ENCODE assay signal across 33 cellular contexts in genomic region chr12:102171951-102172350, GRCh38. TPM values are rescaled to one million over a fixed set of nuclear protein-coding genes. Genes with fewer than 3 reads are reported as not detected.
DNase-seq lines count a peak whose midpoint lies in the region; ATAC-seq and TF ChIP-seq lines count a peak whose summit lies in the region.
"Had no signal": no experiment of that assay in that cellular context is flagged by ENCODE, and none has a peak within 500 bp of the region (broad histone marks: within the 10 kb centered on the region; RNA-seq: fewer than 3 reads in every experiment).

No MANE protein-coding gene starts in this region.

- H3K27ac Mint-ChIP-seq in osteocyte (ENCODE audit: unreplicated experiment), result peak overlapping the region; percentile 77
- H3K27ac Mint-ChIP-seq: activated CD8-positive, alpha-beta T cell treated with anti-CD3 and anti-CD28 coated beads, Interleukin-2, amount 10 ng/mL, durations not matched to agents 7 days and 5 days; activated naive CD4-positive, alpha-beta T cell treated with anti-CD3 and anti-CD28 coated beads, Interleukin-2, amount 50 U/mL, for 24 hours; endodermal cell; H9; immature natural killer cell; stimulated activated naive CD8-positive, alpha-beta T cell treated with anti-CD3 and anti-CD28 coated beads, Interleukin-15, Interleukin-2, amounts not matched to agents 100 ng/mL and 50 ng/mL, for 24 hours; T-helper 2 cell treated with Interferon-gamma antibody and Interleukin-4, amounts not matched to agents 5 μg/mL and 100 μg/mL, for 36 hours had no signal

- no peak overlapping the region for H3K4me3 ChIP-seq in SK-N-MC
- H3K4me3 ChIP-seq: BLaER1 treated with 17β-estradiol and CSF1 and Interleukin-3, amounts not matched to agents 10 nM and 100 nM; cardiac muscle cell; esophagus muscularis mucosa; pancreas; right atrium auricular region; uterus had no signal

- H3K9ac ChIP-seq in SK-N-MC (ENCODE audit: insufficient read length), result no peak overlapping the region
- H3K9ac ChIP-seq: BLaER1 treated with 17β-estradiol and CSF1 and Interleukin-3, amounts not matched to agents 10 nM and 100 nM had no signal

- peak; percentile 8 for DNase-seq in ELR (ENCODE audit: low read depth)
- DNase-seq in SK-N-MC (ENCODE audit: low read depth, low spot score), result peak; percentile 12
- peak; percentile 2 for DNase-seq in fibroblast of gingiva (ENCODE audit: low read depth)
- no peak for DNase-seq in osteocyte (ENCODE audit: extremely low spot score, unreplicated experiment)
- DNase-seq: activated CD8-positive, alpha-beta T cell treated with anti-CD3 and anti-CD28 coated beads, Interleukin-2, amount 10 ng/mL, durations not matched to agents 7 days and 5 days; anterior cingulate cortex; cortex of kidney; DMS153; endodermal cell; H9; immature natural killer cell; KG1; left colon; NCI-H1417; NCI-H2029 treated with DMSO at 0.1 percent for 48 hours; NCI-H2227 treated with DMSO at 0.1 percent for 48 hours; pancreas; SHP77 treated with DMSO at 0.1 percent for 48 hours; stimulated activated CD4-positive, alpha-beta T cell treated with anti-CD3 and anti-CD28 coated beads, Interleukin-2, amount 100 ng/mL, for 24 hours; uterus had no signal

- H3K27ac ChIP-seq in SK-N-MC, result no peak overlapping the region
- H3K27ac ChIP-seq: BLaER1 treated with 17β-estradiol and CSF1 and Interleukin-3, amounts not matched to agents 10 nM and 100 nM; cardiac muscle cell; esophagus muscularis mucosa; HL-60; pancreas; uterus had no signal

- H3K4me1 Mint-ChIP-seq in osteocyte (ENCODE audit: unreplicated experiment), result peaks cover 18% of the 10 kb centered on the region
- H3K4me1 Mint-ChIP-seq: activated naive CD4-positive, alpha-beta T cell treated with anti-CD3 and anti-CD28 coated beads, Interleukin-2, amount 50 U/mL, for 24 hours; endodermal cell; H9; immature natural killer cell had no signal

- peaks cover 9% of the 10 kb centered on the region for H3K36me3 ChIP-seq in SK-N-MC (ENCODE audit: insufficient read depth, low read length)
- H3K36me3 ChIP-seq: cardiac muscle cell, esophagus muscularis mucosa, pancreas, right atrium auricular region, uterus had no signal

- H3K9me3 ChIP-seq in SK-N-MC (ENCODE audit: low read depth, low read length), result no peaks in the 10 kb centered on the region
- H3K9me3 ChIP-seq: BLaER1 treated with 17β-estradiol and CSF1 and Interleukin-3, amounts not matched to agents 10 nM and 100 nM; esophagus muscularis mucosa; pancreas; right atrium auricular region; uterus had no signal

- no peak overlapping the region for H3K4me3 Mint-ChIP-seq in osteocyte (ENCODE audit: unreplicated experiment)
- H3K4me3 Mint-ChIP-seq: activated CD8-positive, alpha-beta T cell treated with anti-CD3 and anti-CD28 coated beads, Interleukin-2, amount 10 ng/mL, durations not matched to agents 7 days and 5 days; activated naive CD4-positive, alpha-beta T cell treated with anti-CD3 and anti-CD28 coated beads, Interleukin-2, amount 50 U/mL, for 24 hours; endodermal cell; H9; immature natural killer cell; nephron; stimulated activated naive CD8-positive, alpha-beta T cell treated with anti-CD3 and anti-CD28 coated beads, Interleukin-15, Interleukin-2, amounts not matched to agents 100 ng/mL and 50 ng/mL, for 24 hours; T-helper 2 cell treated with Interferon-gamma antibody and Interleukin-4, amounts not matched to agents 5 μg/mL and 100 μg/mL, for 36 hours had no signal

- ATAC-seq in GM21390 (IDR thresholded peaks at IDR 0.05; ENCODE audit: unreplicated experiment), result no peak
- no peak for ATAC-seq in HG03565 (IDR thresholded peaks at IDR 0.05; ENCODE audit: unreplicated experiment)
- ATAC-seq in GM18868 (IDR thresholded peaks at IDR 0.05; ENCODE audit: unreplicated experiment), result no peak
- ATAC-seq: activated CD8-positive, alpha-beta T cell treated with anti-CD3 and anti-CD28 coated beads, Interleukin-2, amount 10 ng/mL, durations not matched to agents 7 days and 5 days; left colon had no signal

- H3K9me3 Mint-ChIP-seq in osteocyte (ENCODE audit: unreplicated experiment), result no peaks in the 10 kb centered on the region
- H3K9me3 Mint-ChIP-seq: activated naive CD4-positive, alpha-beta T cell treated with anti-CD3 and anti-CD28 coated beads, Interleukin-2, amount 50 U/mL, for 24 hours; endodermal cell; H9; nephron; stimulated activated naive CD8-positive, alpha-beta T cell treated with anti-CD3 and anti-CD28 coated beads, Interleukin-15, Interleukin-2, amounts not matched to agents 100 ng/mL and 50 ng/mL, for 24 hours; T-helper 2 cell treated with Interferon-gamma antibody and Interleukin-4, amounts not matched to agents 5 μg/mL and 100 μg/mL, for 36 hours had no signal

- H3K27me3 Mint-ChIP-seq in osteocyte (ENCODE audit: unreplicated experiment), result no peaks in the 10 kb centered on the region
- H3K27me3 Mint-ChIP-seq: activated naive CD4-positive, alpha-beta T cell treated with anti-CD3 and anti-CD28 coated beads, Interleukin-2, amount 50 U/mL, for 24 hours; stimulated activated naive CD8-positive, alpha-beta T cell treated with anti-CD3 and anti-CD28 coated beads, Interleukin-15, Interleukin-2, amounts not matched to agents 100 ng/mL and 50 ng/mL, for 24 hours had no signal

- H3K36me3 Mint-ChIP-seq in osteocyte (ENCODE audit: unreplicated experiment), result no peaks in the 10 kb centered on the region
- H3K36me3 Mint-ChIP-seq: activated naive CD4-positive, alpha-beta T cell treated with anti-CD3 and anti-CD28 coated beads, Interleukin-2, amount 50 U/mL, for 24 hours had no signal

- TF ChIP-seq CTCF in osteocyte (IDR thresholded peaks at IDR 0.05), result no peak

RNA-seq across cellular contexts. Expression of gene PMCH, which starts 25.7 kb away (rescaled TPM):
- not detected in 2 replicates for total RNA-seq in osteocyte
- total RNA-seq: activated CD8-positive, alpha-beta T cell treated with anti-CD3 and anti-CD28 coated beads, Interleukin-2, amount 10 ng/mL, durations not matched to agents 7 days and 5 days; cardiac muscle cell; endodermal cell; esophagus muscularis mucosa; H9; left colon; lung microvascular endothelial cell; pancreas; right atrium auricular region; uterus had no signal

RNA-seq across cellular contexts. Expression of gene PARPBP, which starts 52.0 kb away (rescaled TPM):
- total RNA-seq in osteocyte, result 5.1 and 5.6 TPM in 2 replicates

RNA-seq across cellular contexts. Expression of gene NUP37, which starts 52.0 kb away (rescaled TPM):
- total RNA-seq in osteocyte, result 24.6 and 25.4 TPM in 2 replicates
